12 cellular contexts compared by ENCODE assay signal in the genomic region with DNA sequence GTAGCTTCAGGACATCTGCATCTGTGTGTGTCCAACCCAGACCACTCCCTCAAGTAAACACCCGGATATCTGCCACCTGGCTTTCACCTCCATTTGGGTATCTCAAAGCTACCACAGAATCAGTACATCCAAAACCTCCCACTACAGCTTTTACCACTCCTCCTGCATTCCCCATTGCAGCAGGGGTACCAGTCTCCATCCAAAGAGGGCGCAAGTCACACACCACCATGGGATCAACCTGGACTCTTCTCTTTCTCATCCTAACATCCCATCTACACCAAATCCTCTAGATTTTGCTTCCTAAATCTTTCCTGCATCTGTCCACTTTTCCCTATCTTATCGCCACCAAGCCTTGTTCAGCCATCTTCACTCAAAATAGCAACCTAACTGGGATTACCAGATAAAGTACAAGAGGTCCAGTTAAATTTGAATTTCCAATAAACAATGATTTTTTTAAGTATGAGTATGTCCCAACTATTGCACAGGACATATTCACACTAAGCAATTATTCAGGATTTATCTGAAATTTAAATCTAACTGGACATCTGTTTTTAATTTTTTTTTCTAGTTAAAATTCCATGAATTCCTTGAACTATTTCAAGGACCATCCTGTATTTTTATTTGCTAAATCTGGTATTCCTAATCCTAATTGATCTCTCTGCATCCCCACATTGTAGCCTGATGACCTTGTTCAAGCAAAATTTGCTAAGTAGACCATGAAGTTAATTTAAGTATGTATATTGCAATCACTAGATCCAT.
DNase-seq lines count a peak whose midpoint lies in the region; ATAC-seq, FAIRE-seq and TF ChIP-seq lines count a peak whose summit lies in the region.
"Had no signal": no experiment of that assay in that cellular context is flagged by ENCODE, and none has a peak within 500 bp of the region (broad histone marks: within the 10 kb centered on the region; RNA-seq: fewer than 3 reads in every experiment).

No MANE protein-coding gene starts in this region.

- peak; percentile 14 for DNase-seq in activated naive CD4-positive, alpha-beta T cell treated with anti-CD3 and anti-CD28 coated beads, Interleukin-2, amount 10 ng/mL, durations not matched to agents 7 days and 5 days
- no peak for DNase-seq in activated naive CD4-positive, alpha-beta T cell treated with anti-CD3 and anti-CD28 coated beads, Interleukin-2, amount 50 U/mL, for 72 hours (ENCODE audit: low spot score in 2 of 2)
- DNase-seq in NCI-H460 (ENCODE audit: extremely low read depth, low read depth) (peak; percentile 4), endodermal cell (peak; percentile 86), small intestine (peak; percentile 27), testis (no peak)
- DNase-seq in activated CD4-positive, alpha-beta memory T cell treated with anti-CD3 and anti-CD28 coated beads for 36 hours, result no peak
- DNase-seq: activated B cell treated with CpG ODN at 0.5 μM for 24 hours, NCI-H1105 treated with DMSO at 0.1 percent for 48 hours had no signal

- H3K4me3 Mint-ChIP-seq in activated naive CD4-positive, alpha-beta T cell treated with anti-CD3 and anti-CD28 coated beads, Interleukin-2, amount 10 ng/mL, durations not matched to agents 7 days and 5 days, result no peak overlapping the region
- no peak overlapping the region for H3K4me3 Mint-ChIP-seq in endodermal cell
- no peak overlapping the region for H3K4me3 Mint-ChIP-seq in activated CD4-positive, alpha-beta memory T cell treated with anti-CD3 and anti-CD28 coated beads for 36 hours
- H3K4me3 Mint-ChIP-seq: activated B cell treated with CpG ODN at 0.5 μM for 24 hours had no signal

- WGBS in endodermal cell (ENCODE audit: insufficient coverage in 1 of 2, insufficient read length in 1 of 2), 2 experiments, result 25 to 33% methylated on average over 3 of the region's 3 CpGs
- WGBS in small intestine, 3 donors, result 43 to 54% (median 44%) methylated on average over 3 of the region's 3 CpGs
- 55 to 59% methylated on average over 3 of the region's 3 CpGs for WGBS in testis, 2 donors

- FAIRE-seq in small intestine (lab: Jason Lieb, UNC), result no peak

- peaks cover 71% of the 10 kb centered on the region for H3K27me3 Mint-ChIP-seq in activated naive CD4-positive, alpha-beta T cell treated with anti-CD3 and anti-CD28 coated beads, Interleukin-2, amount 10 ng/mL, durations not matched to agents 7 days and 5 days
- H3K27me3 Mint-ChIP-seq in endodermal cell (ENCODE audit: insufficient read depth), result peaks cover 37% of the 10 kb centered on the region
- peaks cover 21% of the 10 kb centered on the region for H3K27me3 Mint-ChIP-seq in activated CD4-positive, alpha-beta memory T cell treated with anti-CD3 and anti-CD28 coated beads for 36 hours

- H3K36me3 ChIP-seq in endodermal cell (ENCODE audit: control insufficient read depth, insufficient read depth, low read length) (no peaks in the 10 kb centered on the region), small intestine (ENCODE audit: control insufficient read depth in 2 of 2, insufficient read depth in 2 of 2, low read length in 2 of 2) (no peaks in the 10 kb centered on the region), testis (ENCODE audit: low read depth, missing control alignments) (no peaks in the 10 kb centered on the region)
- H3K36me3 ChIP-seq: BLaER1 treated with 17β-estradiol and CSF1 and Interleukin-3, amounts not matched to agents 10 nM and 100 nM had no signal

- H3K27me3 ChIP-seq in endodermal cell (ENCODE audit: control insufficient read depth, insufficient read depth, low read length, poor library complexity, severe bottlenecking) (no peaks in the 10 kb centered on the region), small intestine (ENCODE audit: control insufficient read depth in 2 of 2, insufficient read depth in 2 of 2, low read length in 2 of 2) (peaks cover 0 to 2% of the 10 kb centered on the region in 2 donors), testis (no peaks in the 10 kb centered on the region)
- H3K27me3 ChIP-seq: BLaER1 treated with 17β-estradiol and CSF1 and Interleukin-3, amounts not matched to agents 10 nM and 100 nM had no signal

- intact Hi-C loops in activated CD4-positive, alpha-beta memory T cell treated with anti-CD3 and anti-CD28 coated beads for 36 hours (cut with micrococcal nuclease), result no loop called here
- intact Hi-C loops in testis (cut with DNase I; ENCODE audit: low total_unique reads), result no loop called here

- no peak overlapping the region for H3K9ac ChIP-seq in endodermal cell (ENCODE audit: extremely low read depth, low read length, poor library complexity, severe bottlenecking)
- H3K9ac ChIP-seq: BLaER1 treated with 17β-estradiol and CSF1 and Interleukin-3, amounts not matched to agents 10 nM and 100 nM; parathyroid adenoma had no signal

- no peak for ATAC-seq in activated naive CD4-positive, alpha-beta T cell treated with anti-CD3 and anti-CD28 coated beads, Interleukin-2, amount 50 U/mL, for 72 hours
- no peak for ATAC-seq in HG03135 (IDR thresholded peaks at IDR 0.05; ENCODE audit: unreplicated experiment)

- H3K27ac ChIP-seq in endodermal cell (ENCODE audit: low read depth, low read length) (no peak overlapping the region), small intestine (ENCODE audit: low read depth in 1 of 2, low read length in 1 of 2) (no peak overlapping the region), testis (no peak overlapping the region)
- H3K27ac ChIP-seq: BLaER1 treated with 17β-estradiol and CSF1 and Interleukin-3, amounts not matched to agents 10 nM and 100 nM; parathyroid adenoma had no signal

- no peak for TF ChIP-seq POLR2A in testis (IDR thresholded peaks at IDR 0.05)

- H3K4me1 ChIP-seq in endodermal cell (ENCODE audit: control insufficient read depth, insufficient read depth, low read length) (no peaks in the 10 kb centered on the region), small intestine (ENCODE audit: control insufficient read depth in 2 of 2, insufficient read depth in 1 of 2, low read depth in 1 of 2, low read length in 1 of 2) (no peaks in the 10 kb centered on the region), testis (no peaks in the 10 kb centered on the region)
- H3K4me1 ChIP-seq: parathyroid adenoma had no signal

- TF ChIP-seq CTCF in endodermal cell (conservative IDR thresholded peaks at IDR 0.05), result peak; percentile 91
- TF ChIP-seq CTCF in testis (IDR thresholded peaks at IDR 0.05), result no peak

- peaks cover 3% of the 10 kb centered on the region for H3K9me3 ChIP-seq in endodermal cell (ENCODE audit: control insufficient read depth, low read length)
- no peaks in the 10 kb centered on the region for H3K9me3 ChIP-seq in small intestine (ENCODE audit: control insufficient read depth, low read depth)
- H3K9me3 ChIP-seq in testis, result no peaks in the 10 kb centered on the region

- no peaks in the 10 kb centered on the region for H3K4me1 Mint-ChIP-seq in activated naive CD4-positive, alpha-beta T cell treated with anti-CD3 and anti-CD28 coated beads, Interleukin-2, amount 10 ng/mL, durations not matched to agents 7 days and 5 days
- no peaks in the 10 kb centered on the region for H3K4me1 Mint-ChIP-seq in endodermal cell
- peaks cover under 1% of the 10 kb centered on the region for H3K4me1 Mint-ChIP-seq in activated CD4-positive, alpha-beta memory T cell treated with anti-CD3 and anti-CD28 coated beads for 36 hours (ENCODE audit: low read depth)
- H3K4me1 Mint-ChIP-seq: activated B cell treated with CpG ODN at 0.5 μM for 24 hours had no signal

- CTCF ChIA-PET in activated naive CD4-positive, alpha-beta T cell treated with anti-CD3 and anti-CD28 coated beads, Interleukin-2, amount 10 ng/mL, durations not matched to agents 7 days and 5 days (lab: Charles Lee), result interaction anchor here (0.9 kb wide), 1 partner anchor 14 kb away, joined by 3 read pairs; no protein-coding TSS in a partner anchor
- CTCF ChIA-PET in activated CD4-positive, alpha-beta memory T cell treated with anti-CD3 and anti-CD28 coated beads for 36 hours (lab: Charles Lee), result interaction anchor here (1.7 kb wide), 1 partner anchor 9 kb away, joined by 4 read pairs; no protein-coding TSS in a partner anchor

- H3K4me3 ChIP-seq in endodermal cell (ENCODE audit: low read length), result no peak overlapping the region
- no peak overlapping the region for H3K4me3 ChIP-seq in small intestine (ENCODE audit: low read depth in 1 of 2, low read length in 2 of 2)
- no peak overlapping the region for H3K4me3 ChIP-seq in testis
- H3K4me3 ChIP-seq: BLaER1 treated with 17β-estradiol and CSF1 and Interleukin-3, amounts not matched to agents 10 nM and 100 nM had no signal

- POLR2A ChIA-PET in activated CD4-positive, alpha-beta memory T cell treated with anti-CD3 and anti-CD28 coated beads for 36 hours (lab: Charles Lee), result no interaction called here

- no peak overlapping the region for H3K27ac Mint-ChIP-seq in activated naive CD4-positive, alpha-beta T cell treated with anti-CD3 and anti-CD28 coated beads, Interleukin-2, amount 10 ng/mL, durations not matched to agents 7 days and 5 days
- H3K27ac Mint-ChIP-seq in activated naive CD4-positive, alpha-beta T cell treated with anti-CD3 and anti-CD28 coated beads, Interleukin-2, amount 50 U/mL, for 72 hours, result no peak overlapping the region
- H3K27ac Mint-ChIP-seq in endodermal cell, result no peak overlapping the region
- no peak overlapping the region for H3K27ac Mint-ChIP-seq in activated CD4-positive, alpha-beta memory T cell treated with anti-CD3 and anti-CD28 coated beads for 36 hours
- H3K27ac Mint-ChIP-seq: activated B cell treated with CpG ODN at 0.5 μM for 24 hours had no signal

- no peaks in the 10 kb centered on the region for H3K36me3 Mint-ChIP-seq in activated naive CD4-positive, alpha-beta T cell treated with anti-CD3 and anti-CD28 coated beads, Interleukin-2, amount 10 ng/mL, durations not matched to agents 7 days and 5 days
- no peaks in the 10 kb centered on the region for H3K36me3 Mint-ChIP-seq in activated naive CD4-positive, alpha-beta T cell treated with anti-CD3 and anti-CD28 coated beads, Interleukin-2, amount 50 U/mL, for 72 hours
- no peaks in the 10 kb centered on the region for H3K36me3 Mint-ChIP-seq in endodermal cell (ENCODE audit: low read depth)
- no peaks in the 10 kb centered on the region for H3K36me3 Mint-ChIP-seq in activated CD4-positive, alpha-beta memory T cell treated with anti-CD3 and anti-CD28 coated beads for 36 hours

- H3K9me3 Mint-ChIP-seq in activated naive CD4-positive, alpha-beta T cell treated with anti-CD3 and anti-CD28 coated beads, Interleukin-2, amount 10 ng/mL, durations not matched to agents 7 days and 5 days, result peaks cover 2% of the 10 kb centered on the region
- no peaks in the 10 kb centered on the region for H3K9me3 Mint-ChIP-seq in activated naive CD4-positive, alpha-beta T cell treated with anti-CD3 and anti-CD28 coated beads, Interleukin-2, amount 50 U/mL, for 72 hours
- H3K9me3 Mint-ChIP-seq in endodermal cell, result peaks cover 10% of the 10 kb centered on the region
- peaks cover 4% of the 10 kb centered on the region for H3K9me3 Mint-ChIP-seq in activated CD4-positive, alpha-beta memory T cell treated with anti-CD3 and anti-CD28 coated beads for 36 hours

Comparison
In these comparisons a context has a peak if more than half of its experiments do, and no peak if none do; other contexts are left out.
1. DNase-seq: peak in activated naive CD4-positive, alpha-beta T cell treated with anti-CD3 and anti-CD28 coated beads, Interleukin-2, amount 10 ng/mL, durations not matched to agents 7 days and 5 days (single experiment), NCI-H460 (single experiment), endodermal cell (single experiment) and small intestine (single experiment); none in activated naive CD4-positive, alpha-beta T cell treated with anti-CD3 and anti-CD28 coated beads, Interleukin-2, amount 50 U/mL, for 72 hours (0 of 2), activated CD4-positive, alpha-beta memory T cell treated with anti-CD3 and anti-CD28 coated beads for 36 hours (single experiment) and testis (single experiment).